Comparison of ENCODE assay signal across 8 cellular contexts in the genomic region with DNA sequence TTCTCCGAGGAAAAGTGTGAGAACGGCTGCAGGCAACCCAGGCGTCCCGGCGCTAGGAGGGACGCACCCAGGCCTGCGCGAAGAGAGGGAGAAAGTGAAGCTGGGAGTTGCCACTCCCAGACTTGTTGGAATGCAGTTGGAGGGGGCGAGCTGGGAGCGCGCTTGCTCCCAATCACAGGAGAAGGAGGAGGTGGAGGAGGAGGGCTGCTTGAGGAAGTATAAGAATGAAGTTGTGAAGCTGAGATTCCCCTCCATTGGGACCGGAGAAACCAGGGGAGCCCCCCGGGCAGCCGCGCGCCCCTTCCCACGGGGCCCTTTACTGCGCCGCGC. TPM values are rescaled to one million over a fixed set of nuclear protein-coding genes. Genes with fewer than 3 reads are reported as not detected.
A peak's percentile ranks its signal among the peaks of the same experiment; 100 is the strongest.
DNase-seq lines count a peak whose midpoint lies in the region; ATAC-seq and TF ChIP-seq lines count a peak whose summit lies in the region.

A gene (plus strand): TSS at position 247 of the 330 bp plus-strand sequence. CDS start 175 bp downstream, outside the sequence.

- H4K20me1 ChIP-seq in PC-3 (ENCODE audit: low read length), result no peaks in the 10 kb centered on the region

- TF ChIP-seq CTCF in AG09309 (IDR thresholded peaks at IDR 0.05; ENCODE audit: control insufficient read depth, insufficient read depth, low read depth, low read length, missing control alignments) (no peak), PC-3 (conservative IDR thresholded peaks at IDR 0.05; ENCODE audit: low read depth, low read length) (no peak), mucosa of descending colon (IDR thresholded peaks at IDR 0.05) (no peak), upper lobe of right lung (IDR thresholded peaks at IDR 0.05) (no peak)

- H3K4me1 ChIP-seq in PC-3 (ENCODE audit: insufficient read depth, low read length) (peaks cover 39% of the 10 kb centered on the region), esophagus (ENCODE audit: control insufficient read depth in 2 of 2, insufficient read depth in 2 of 2, low read length in 1 of 2) (peaks cover 0 to 14% of the 10 kb centered on the region in 2 donors), mucosa of descending colon (ENCODE audit: low read depth) (peaks cover 35% of the 10 kb centered on the region), upper lobe of right lung (peaks cover 33% of the 10 kb centered on the region)

- WGBS in esophagus, 2 donors, result 4 to 6% methylated on average over 19 to 20 of the region's 20 CpGs

- no peaks in the 10 kb centered on the region for H3K9me2 ChIP-seq in PC-3 (replicated peaks; ENCODE audit: low read length)

- no peaks in the 10 kb centered on the region for H3K27me3 ChIP-seq in PC-3 (ENCODE audit: low read length)
- H3K27me3 ChIP-seq in esophagus (ENCODE audit: control insufficient read depth in 1 of 2, insufficient read depth in 2 of 2, low read length in 2 of 2), result no peaks in the 10 kb centered on the region
- no peaks in the 10 kb centered on the region for H3K27me3 ChIP-seq in upper lobe of right lung

- H3K9ac ChIP-seq in PC-3 (ENCODE audit: low read length), result peak within 1 kb of the TSS; percentile 82

- intact Hi-C loops in PC-3 (cut with micrococcal nuclease) (no loop called here), mucosa of descending colon (cut with DNase I, micrococcal nuclease) (no loop called here), upper lobe of right lung (cut with DNase I) (no loop called here)

- H3K9me3 ChIP-seq in PC-3 (ENCODE audit: low read length) (no peaks in the 10 kb centered on the region), esophagus (ENCODE audit: control insufficient read depth in 2 of 2, insufficient read depth in 1 of 2, low read depth in 1 of 2, low read length in 1 of 2) (no peaks in the 10 kb centered on the region), mucosa of descending colon (no peaks in the 10 kb centered on the region), upper lobe of right lung (no peaks in the 10 kb centered on the region)

- H3K4me2 ChIP-seq in PC-3 (ENCODE audit: low read length), result peak within 1 kb of the TSS; percentile 84

- peak within 1 kb of the TSS; percentile 84 for H3K4me3 ChIP-seq in AG09309 (ENCODE audit: control insufficient read depth, low read depth, low read length)
- peak within 1 kb of the TSS; percentile 88 for H3K4me3 ChIP-seq in PC-3 (ENCODE audit: low read length)
- H3K4me3 ChIP-seq in esophagus (ENCODE audit: low read depth in 1 of 2, low read length in 2 of 2), result peak within 1 kb of the TSS; percentile 78 to 81
- peak within 1 kb of the TSS; percentile 92 for H3K4me3 ChIP-seq in mucosa of descending colon
- H3K4me3 ChIP-seq in upper lobe of right lung, result peak within 1 kb of the TSS; percentile 71

- BruUV-seq in PC-3 (replicated peaks; lab: Mats Ljungman, UMichigan), result no TSS peak

- POLR2A ChIA-PET in PC-3 (lab: Charles Lee; ENCODE audit: unreplicated experiment), result no interaction called here

- peak within 1 kb of the TSS; percentile 57 for H2AFZ ChIP-seq in PC-3 (ENCODE audit: low read length)

- DNase-seq in AG09309 (ENCODE audit: low read depth) (peak; percentile 31), PC-3 (peak; percentile 71), mucosa of descending colon (peak; percentile 85 to 87 (median 87)), upper lobe of right lung (peak; percentile 86), NCI-H524 (lab: John Stamatoyannopoulos, UW) (no peak), erythroblast (lab: John Stamatoyannopoulos, UW) (no peak), NCI-H748 treated with DMSO at 0.1 percent for 48 hours (lab: John Stamatoyannopoulos, UW) (no peak)

- peak within 1 kb of the TSS; percentile 92 for H3K27ac ChIP-seq in PC-3 (ENCODE audit: low read length)
- H3K27ac ChIP-seq in esophagus (ENCODE audit: low read depth in 2 of 2, low read length in 1 of 2), result peak within 1 kb of the TSS; percentile 92 to 94
- H3K27ac ChIP-seq in upper lobe of right lung, result peak within 1 kb of the TSS; percentile 76

- ATAC-seq in PC-3 (peak; percentile 80), mucosa of descending colon (peak; percentile 82), upper lobe of right lung (peak; percentile 91)

- H3F3A ChIP-seq in PC-3 (ENCODE audit: low read length, unreplicated experiment), result no peaks in the 10 kb centered on the region

- CTCF ChIA-PET in PC-3 (lab: Charles Lee), result interaction anchor here (0.5 to 1.4 kb wide), 4 partner anchors 19 to 471 kb away, joined by 3 to 5 read pairs (median 4); a partner anchor contains a TSS

- peaks cover 51% of the 10 kb centered on the region for H3K79me2 ChIP-seq in PC-3 (ENCODE audit: low read length)

- no peak for TF ChIP-seq POLR2A in erythroblast (IDR thresholded peaks at IDR 0.05; ENCODE audit: low read length)

- no peaks in the 10 kb centered on the region for H3K36me3 ChIP-seq in PC-3 (ENCODE audit: low read depth, low read length)
- no peaks in the 10 kb centered on the region for H3K36me3 ChIP-seq in esophagus (ENCODE audit: control insufficient read depth in 2 of 2, insufficient read depth in 2 of 2, low read length in 1 of 2)
- H3K36me3 ChIP-seq in mucosa of descending colon (ENCODE audit: low read depth), result no peaks in the 10 kb centered on the region
- H3K36me3 ChIP-seq in upper lobe of right lung, result no peaks in the 10 kb centered on the region

RNA-seq across cellular contexts. Expression of the gene that starts here (rescaled TPM):
- 36.2 and 57.1 TPM in 2 replicates for total RNA-seq in PC-3 (2014; rRNA removed)
- 10 to 100 TPM; 68.4 to 98.1 TPM for polyA plus RNA-seq in esophagus
- 100 to 1,000 TPM; 104 to 284 (median 161) TPM for total RNA-seq in mucosa of descending colon
- total RNA-seq in upper lobe of right lung, result 97.5 TPM

Comparison
In these comparisons a context has a peak if more than half of its experiments do, and no peak if none do; other contexts are left out.
1. DNase-seq: peak in AG09309 (single experiment), PC-3 (single experiment), mucosa of descending colon (3 of 3) and upper lobe of right lung (single experiment); none in NCI-H524 (0 of 2), erythroblast (0 of 2) and NCI-H748 treated with DMSO at 0.1 percent for 48 hours (single experiment).
2. Peak in every context shown above with its lines, with median percentiles within 50 percentile points of each other: H3K4me3 ChIP-seq, ATAC-seq and H3K27ac ChIP-seq.